25 cellular contexts compared by ENCODE assay signal in the genomic region with DNA sequence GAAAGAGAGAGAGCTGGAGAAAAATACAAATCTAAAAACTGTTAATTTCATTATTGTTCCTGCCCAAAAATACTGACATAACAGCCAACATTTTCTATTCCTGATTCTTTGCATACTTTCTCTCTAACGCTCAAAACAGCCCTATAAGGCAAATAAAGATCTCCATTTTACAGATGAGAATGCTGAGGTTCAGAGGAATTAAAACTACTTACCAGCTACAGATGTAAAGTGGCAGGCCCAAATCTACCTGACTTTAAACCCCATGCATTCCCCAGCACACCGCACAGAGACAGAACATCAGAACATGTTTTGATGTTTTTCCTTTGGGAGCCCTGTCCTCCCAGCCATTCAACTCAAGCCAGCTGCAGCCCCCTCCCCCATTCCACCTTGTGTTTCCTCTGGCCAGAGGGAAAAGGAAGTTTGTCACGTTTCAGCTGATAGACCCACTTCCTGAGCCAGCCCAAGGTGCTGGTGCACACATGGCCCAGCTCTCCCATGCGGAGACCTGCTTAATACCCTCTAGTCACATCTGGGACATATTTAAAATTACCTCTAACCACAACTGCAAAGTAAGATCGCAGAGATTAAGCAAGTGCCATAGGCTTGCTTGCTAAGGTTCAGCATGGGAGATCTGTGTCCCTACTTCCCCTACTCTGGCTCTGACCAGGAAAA.
DNase-seq lines count a peak whose midpoint lies in the region; ATAC-seq and TF ChIP-seq lines count a peak whose summit lies in the region.
"Had no signal": no experiment of that assay in that cellular context is flagged by ENCODE, and none has a peak within 500 bp of the region (broad histone marks: within the 10 kb centered on the region; RNA-seq: fewer than 3 reads in every experiment).

No MANE protein-coding gene starts in this region.

- no peak overlapping the region for H3K27ac ChIP-seq in naive thymus-derived CD4-positive, alpha-beta T cell (ENCODE audit: low read depth, low read length)
- H3K27ac ChIP-seq: esophagus squamous epithelium had no signal

- POLR2A ChIA-PET in WTC11 (lab: Charles Lee) (no interaction called here), T-cell (lab: Charles Lee) (no interaction called here)
- POLR2A ChIA-PET in naive thymus-derived CD4-positive, alpha-beta T cell (lab: Charles Lee) = no interaction called here

- CTCF ChIA-PET in WTC11 (lab: Charles Lee) = interaction anchor here (1.4 to 1.7 kb wide), 4 partner anchors 30 to 639 kb away, joined by 3 to 5 read pairs (median 4); no protein-coding TSS in a partner anchor
- CTCF ChIA-PET in naive thymus-derived CD4-positive, alpha-beta T cell (lab: Charles Lee) = no interaction called here
- CTCF ChIA-PET in T-cell (lab: Charles Lee) = no interaction called here

- H3K27me3 ChIP-seq in naive thymus-derived CD4-positive, alpha-beta T cell (ENCODE audit: control insufficient read depth in 2 of 2, insufficient read depth in 2 of 2, low read length in 2 of 2) = no peaks in the 10 kb centered on the region
- H3K27me3 ChIP-seq: thyroid gland had no signal

- H3K4me1 ChIP-seq in naive thymus-derived CD4-positive, alpha-beta T cell (ENCODE audit: control insufficient read depth in 2 of 2, insufficient read depth in 2 of 2, low read length in 2 of 2) = no peaks in the 10 kb centered on the region
- H3K4me1 ChIP-seq: esophagus squamous epithelium had no signal

- H3K4me3 Mint-ChIP-seq in WTC11 (no peak overlapping the region), T-cell (no peak overlapping the region)
- H3K4me3 Mint-ChIP-seq in naive thymus-derived CD4-positive, alpha-beta T cell = no peak overlapping the region
- H3K4me3 Mint-ChIP-seq: activated CD4-positive, alpha-beta T cell treated with anti-CD3 and anti-CD28 coated beads, Interleukin-2, amount 10 ng/mL, durations not matched to agents 24 days and 14 days; activated naive CD4-positive, alpha-beta T cell treated with anti-CD3 and anti-CD28 coated beads for 36 hours; activated T-cell treated with anti-CD3 and anti-CD28 coated beads, Interleukin-2, amount 50 U/mL, for 72 hours; effector memory CD8-positive, alpha-beta T cell; natural killer cell treated with Interleukin-12 subunit alpha and Interleukin-12 subunit beta and Interleukin-15 and Interleukin-18, amount 100 ng/mL, for 72 hours; stimulated activated naive CD8-positive, alpha-beta T cell treated with anti-CD3 and anti-CD28 coated beads, Interleukin-15, Interleukin-2, amounts not matched to agents 100 ng/mL and 50 ng/mL, for 24 hours had no signal

- H3K4me1 Mint-ChIP-seq in WTC11 = peaks cover 24% of the 10 kb centered on the region
- H3K4me1 Mint-ChIP-seq in naive thymus-derived CD4-positive, alpha-beta T cell = peaks cover 0 to 2% (median 0%) of the 10 kb centered on the region in 7 donors
- peaks cover 0 to 3% (median 0%) of the 10 kb centered on the region in 3 donors for H3K4me1 Mint-ChIP-seq in T-cell
- H3K4me1 Mint-ChIP-seq: activated CD4-positive, alpha-beta T cell treated with anti-CD3 and anti-CD28 coated beads, Interleukin-2, amount 10 ng/mL, durations not matched to agents 24 days and 14 days; CD4-positive, alpha-beta memory T cell had no signal

- no peaks in the 10 kb centered on the region for H3K36me3 ChIP-seq in naive thymus-derived CD4-positive, alpha-beta T cell (ENCODE audit: control insufficient read depth in 2 of 3, insufficient read depth in 3 of 3, low read length in 3 of 3)
- H3K36me3 ChIP-seq: esophagus squamous epithelium, left ventricle myocardium inferior, thyroid gland had no signal

- no peak overlapping the region for H3K4me3 ChIP-seq in naive thymus-derived CD4-positive, alpha-beta T cell (ENCODE audit: low read length)
- H3K4me3 ChIP-seq: esophagus squamous epithelium, left ventricle myocardium inferior, thyroid gland had no signal

- intact Hi-C loops in naive thymus-derived CD4-positive, alpha-beta T cell (cut with micrococcal nuclease) = no loop called here

- TF ChIP-seq CTCF in WTC11 (IDR thresholded peaks at IDR 0.05) = no peak

- H3K27me3 Mint-ChIP-seq in WTC11 (ENCODE audit: low read depth) = no peaks in the 10 kb centered on the region; the same call in 1 of the 2 replicates
- H3K27me3 Mint-ChIP-seq in naive thymus-derived CD4-positive, alpha-beta T cell = peaks cover 6 to 58% (median 44%) of the 10 kb centered on the region in 5 donors
- peaks cover 26 to 31% of the 10 kb centered on the region in 2 donors for H3K27me3 Mint-ChIP-seq in T-cell

- H3K36me3 Mint-ChIP-seq in WTC11 (no peaks in the 10 kb centered on the region), T-cell (no peaks in the 10 kb centered on the region)
- H3K36me3 Mint-ChIP-seq in naive thymus-derived CD4-positive, alpha-beta T cell = no peaks in the 10 kb centered on the region
- H3K36me3 Mint-ChIP-seq: CD4-positive, alpha-beta memory T cell; natural killer cell treated with Interleukin-12 subunit alpha and Interleukin-12 subunit beta and Interleukin-15 and Interleukin-18, amount 100 ng/mL, for 72 hours had no signal

- H3K27ac Mint-ChIP-seq in WTC11 = no peak overlapping the region
- peak overlapping the region in 1 of 9 donors; percentile 68 for H3K27ac Mint-ChIP-seq in naive thymus-derived CD4-positive, alpha-beta T cell
- no peak overlapping the region for H3K27ac Mint-ChIP-seq in T-cell
- H3K27ac Mint-ChIP-seq: activated CD4-positive, alpha-beta T cell treated with anti-CD3 and anti-CD28 coated beads, Interleukin-2, amount 10 ng/mL, durations not matched to agents 24 days and 14 days; activated naive CD4-positive, alpha-beta T cell treated with anti-CD3 and anti-CD28 coated beads for 36 hours; activated T-cell treated with anti-CD3 and anti-CD28 coated beads, Interleukin-2, amount 50 U/mL, for 72 hours; CD4-positive, alpha-beta memory T cell; effector memory CD8-positive, alpha-beta T cell; natural killer cell treated with Interleukin-12 subunit alpha and Interleukin-12 subunit beta and Interleukin-15 and Interleukin-18, amount 100 ng/mL, for 72 hours; stimulated activated naive CD8-positive, alpha-beta T cell treated with anti-CD3 and anti-CD28 coated beads, Interleukin-15, Interleukin-2, amounts not matched to agents 100 ng/mL and 50 ng/mL, for 24 hours had no signal

- peaks cover under 1% of the 10 kb centered on the region for H3K9me3 Mint-ChIP-seq in WTC11
- no peaks in the 10 kb centered on the region for H3K9me3 Mint-ChIP-seq in naive thymus-derived CD4-positive, alpha-beta T cell
- H3K9me3 Mint-ChIP-seq in T-cell = no peaks in the 10 kb centered on the region
- H3K9me3 Mint-ChIP-seq: activated CD4-positive, alpha-beta T cell treated with anti-CD3 and anti-CD28 coated beads, Interleukin-2, amount 10 ng/mL, durations not matched to agents 24 days and 14 days; activated naive CD4-positive, alpha-beta T cell treated with anti-CD3 and anti-CD28 coated beads for 36 hours; activated T-cell treated with anti-CD3 and anti-CD28 coated beads, Interleukin-2, amount 50 U/mL, for 72 hours; CD4-positive, alpha-beta memory T cell; effector memory CD8-positive, alpha-beta T cell; natural killer cell treated with Interleukin-12 subunit alpha and Interleukin-12 subunit beta and Interleukin-15 and Interleukin-18, amount 100 ng/mL, for 72 hours had no signal

- in situ Hi-C loops in KBM-7 (cut with MboI; ENCODE audit: low pct_unique_long_range_greater_than_20kb, low sequenced_read_pairs) = no loop called here

- ATAC-seq in WTC11 (peak; percentile 59), HG02798 (IDR thresholded peaks at IDR 0.05; ENCODE audit: poor library complexity, unreplicated experiment) (no peak), GM21423 (IDR thresholded peaks at IDR 0.05; ENCODE audit: unreplicated experiment) (no peak), T-cell (replicated peaks in 1 of 4) (no peak)
- peak; percentile 14 for ATAC-seq in naive thymus-derived CD4-positive, alpha-beta T cell
- ATAC-seq: activated T-cell treated with anti-CD3 and anti-CD28 coated beads, Interleukin-2, amount 50 U/mL, for 72 hours; effector memory CD8-positive, alpha-beta T cell; natural killer cell treated with Interleukin-12 subunit alpha and Interleukin-12 subunit beta and Interleukin-15 and Interleukin-18, amount 100 ng/mL, for 72 hours had no signal

- H3K9me3 ChIP-seq in naive thymus-derived CD4-positive, alpha-beta T cell (ENCODE audit: control insufficient read depth in 2 of 3, low read length in 3 of 3) = no peaks in the 10 kb centered on the region
- H3K9me3 ChIP-seq: esophagus squamous epithelium, left ventricle myocardium inferior, thyroid gland had no signal

- DNase-seq in CMK (ENCODE audit: low read depth) (peak; percentile 79), KBM-7 (peak; percentile 39), WTC11 (ENCODE audit: low spot score) (no peak), T-cell (no peak), 8988T (no peak)
- DNase-seq in naive thymus-derived CD4-positive, alpha-beta T cell = no peak
- DNase-seq: activated CD4-positive, alpha-beta T cell treated with anti-CD3 and anti-CD28 coated beads, Interleukin-2, amount 10 ng/mL, durations not matched to agents 24 days and 14 days; activated naive CD4-positive, alpha-beta T cell treated with anti-CD3 and anti-CD28 coated beads for 36 hours; activated T-cell treated with anti-CD3 and anti-CD28 coated beads, Interleukin-2, amount 50 U/mL, for 72 hours; CD4-positive, alpha-beta memory T cell; DMS153; effector memory CD8-positive, alpha-beta T cell; esophagus squamous epithelium; left ventricle myocardium inferior; midbrain; NCI-H1105 treated with DMSO at 0.1 percent for 48 hours; NCI-H2029; NCI-H2227 treated with DMSO at 0.1 percent for 48 hours; posterior cingulate gyrus; SW 1271 had no signal

TF ChIP-seq in WTC11, 78 proteins besides CTCF, POLR2A, EP300 and RAD21 (continues in another document):
- no peak for TF ChIP-seq NFYB (CRISPR knock-in tag; conservative IDR thresholded peaks at IDR 0.05; ENCODE audit: low read depth)
- TF ChIP-seq, protein P1, sequence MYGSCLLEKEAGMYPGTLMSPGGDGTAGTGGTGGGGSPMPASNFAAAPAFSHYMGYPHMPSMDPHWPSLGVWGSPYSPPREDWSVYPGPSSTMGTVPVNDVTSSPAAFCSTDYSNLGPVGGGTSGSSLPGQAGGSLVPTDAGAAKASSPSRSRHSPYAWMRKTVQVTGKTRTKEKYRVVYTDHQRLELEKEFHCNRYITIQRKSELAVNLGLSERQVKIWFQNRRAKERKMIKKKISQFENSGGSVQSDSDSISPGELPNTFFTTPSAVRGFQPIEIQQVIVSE (CRISPR knock-in tag; IDR thresholded peaks at IDR 0.05; ENCODE audit: borderline replicate concordance) = no peak

Comparison
In these comparisons a context has a peak if more than half of its experiments do, and no peak if none do; other contexts are left out.
1. DNase-seq: peak in CMK (single experiment) and KBM-7 (single experiment); none in WTC11 (single experiment), naive thymus-derived CD4-positive, alpha-beta T cell (0 of 9), T-cell (0 of 34) and 8988T (single experiment).
2. ATAC-seq: peak in WTC11 (single experiment) and naive thymus-derived CD4-positive, alpha-beta T cell (single experiment); none in HG02798 (single experiment), GM21423 (single experiment) and T-cell (0 of 4).